Comparison of ENCODE assay signal across 24 cellular contexts in genomic region chr5:131389869-131390265, GRCh38.
A peak's percentile ranks its signal among the peaks of the same experiment; 100 is the strongest.
DNase-seq lines count a peak whose midpoint lies in the region; ATAC-seq, FAIRE-seq and TF ChIP-seq lines count a peak whose summit lies in the region.
"Had no signal": no experiment of that assay in that cellular context is flagged by ENCODE, and none has a peak within 500 bp of the region (broad histone marks: within the 10 kb centered on the region; RNA-seq: fewer than 3 reads in every experiment).

No MANE protein-coding gene starts in this region.

- peak overlapping the region in 4 of 7 donors; percentile 18 to 75 (median 63) for H3K27ac Mint-ChIP-seq in CD14-positive monocyte
- peak overlapping the region; percentile 34 for H3K27ac Mint-ChIP-seq in activated CD8-positive, alpha-beta T cell treated with anti-CD3 and anti-CD28 coated beads, Interleukin-2, amount 10 ng/mL, durations not matched to agents 7 days and 5 days

- H3K79me2 ChIP-seq in endothelial cell of umbilical vein (ENCODE audit: control insufficient read depth, insufficient read depth, low read length): no peaks in the 10 kb centered on the region

- no peak overlapping the region for H2AFZ ChIP-seq in endothelial cell of umbilical vein (ENCODE audit: low read depth, low read length)

- H3K9me1 ChIP-seq in endothelial cell of umbilical vein (replicated peaks; ENCODE audit: control insufficient read depth, extremely low read depth, insufficient read depth, low read length): no peaks in the 10 kb centered on the region

- POLR2A ChIA-PET in activated CD8-positive, alpha-beta T cell treated with anti-CD3 and anti-CD28 coated beads, Interleukin-2, amount 10 ng/mL, durations not matched to agents 7 days and 5 days (lab: Charles Lee): interaction anchor here (1.1 kb wide), 1 partner anchor 24 kb away, joined by 5 read pairs; no protein-coding TSS in a partner anchor
- POLR2A ChIA-PET in endothelial cell of umbilical vein (lab: Charles Lee): no interaction called here

- BruUV-seq in endothelial cell of umbilical vein (replicated peaks; lab: Mats Ljungman, UMichigan): no TSS peak

- ATAC-seq in activated CD8-positive, alpha-beta T cell treated with anti-CD3 and anti-CD28 coated beads, Interleukin-2, amount 10 ng/mL, durations not matched to agents 7 days and 5 days: no peak
- ATAC-seq in HG02970 (IDR thresholded peaks at IDR 0.05; ENCODE audit: low FRiP score, unreplicated experiment) (no peak), GM21717 (IDR thresholded peaks at IDR 0.05; ENCODE audit: unreplicated experiment) (no peak)

- no peak for TF ChIP-seq CTCF in CD14-positive monocyte (IDR thresholded peaks at IDR 0.05)
- TF ChIP-seq CTCF in endothelial cell of umbilical vein (IDR thresholded peaks at IDR 0.05; ENCODE audit: extremely low read depth in 1 of 2, insufficient read depth in 1 of 2, low read depth in 1 of 2, low read length in 2 of 2): no peak

- peak overlapping the region; percentile 8 for H3K9ac ChIP-seq in endothelial cell of umbilical vein (replicated peaks; ENCODE audit: extremely low read depth, insufficient read depth, low read length)

- TF ChIP-seq POLR2A in endothelial cell of umbilical vein (IDR thresholded peaks at IDR 0.05; ENCODE audit: low read depth, low read length): no peak

- no peaks in the 10 kb centered on the region for H4K20me1 ChIP-seq in endothelial cell of umbilical vein (replicated peaks; ENCODE audit: control insufficient read depth, extremely low read depth, insufficient read depth, low read length)

- H3K9me3 Mint-ChIP-seq in CD14-positive monocyte: no peaks in the 10 kb centered on the region
- no peaks in the 10 kb centered on the region for H3K9me3 Mint-ChIP-seq in activated CD8-positive, alpha-beta T cell treated with anti-CD3 and anti-CD28 coated beads, Interleukin-2, amount 10 ng/mL, durations not matched to agents 7 days and 5 days (ENCODE audit: insufficient read depth)

- H3K36me3 Mint-ChIP-seq in CD14-positive monocyte: peaks cover 71 to 89% of the 10 kb centered on the region in 2 donors
- H3K36me3 Mint-ChIP-seq in activated CD8-positive, alpha-beta T cell treated with anti-CD3 and anti-CD28 coated beads, Interleukin-2, amount 10 ng/mL, durations not matched to agents 7 days and 5 days (ENCODE audit: low read depth): peaks cover 83% of the 10 kb centered on the region

- no peak overlapping the region for H3K4me3 Mint-ChIP-seq in CD14-positive monocyte
- no peak overlapping the region for H3K4me3 Mint-ChIP-seq in activated CD8-positive, alpha-beta T cell treated with anti-CD3 and anti-CD28 coated beads, Interleukin-2, amount 10 ng/mL, durations not matched to agents 7 days and 5 days

- peaks cover 0 to 4% of the 10 kb centered on the region in 2 experiments for H3K36me3 ChIP-seq in endothelial cell of umbilical vein (ENCODE audit: control insufficient read depth in 2 of 2, extremely low read depth in 1 of 2, insufficient read depth in 2 of 2, low read length in 2 of 2)
- H3K36me3 ChIP-seq: prostate gland, thoracic aorta had no signal

- H3K9me3 ChIP-seq in endothelial cell of umbilical vein (replicated peaks; ENCODE audit: control insufficient read depth, insufficient read depth, low read length): no peaks in the 10 kb centered on the region
- H3K9me3 ChIP-seq: ascending aorta, BE2C, prostate gland, thoracic aorta had no signal

- H3K27ac ChIP-seq in endothelial cell of umbilical vein (ENCODE audit: insufficient read depth, low read depth, low read length): peak overlapping the region; percentile 21
- H3K27ac ChIP-seq: ascending aorta, prostate gland, thoracic aorta had no signal

- intact Hi-C loops in CD14-positive monocyte (cut with micrococcal nuclease): loop anchor here in 1 of 2 donors (10.0 kb wide), 1 partner anchor 115 kb away; no protein-coding TSS in a partner anchor
- intact Hi-C loops in endothelial cell of umbilical vein (cut with micrococcal nuclease): no loop called here

- dilution Hi-C loops in endothelial cell of umbilical vein (cut with MboI; ENCODE audit: extremely low pct_ligation_motif_present, low sequenced_read_pairs): no loop called here

- DNase-seq in CD14-positive monocyte (ENCODE audit: low spot score) (no peak), endothelial cell of umbilical vein (ENCODE audit: low read depth, low spot score) (peak; percentile 76), kidney tubule cell (ENCODE audit: low spot score) (no peak), putamen (ENCODE audit: low spot score) (no peak)
- DNase-seq in activated CD8-positive, alpha-beta T cell treated with anti-CD3 and anti-CD28 coated beads, Interleukin-2, amount 10 ng/mL, durations not matched to agents 7 days and 5 days: no peak
- DNase-seq: BE2C; DMS153; islet precursor cell; NCI-H1092 treated with DMSO at 0.1 percent for 48 hours; NCI-H2081 treated with DMSO at 0.1 percent for 48 hours; NCI-H524; SHP77 treated with DMSO at 0.1 percent for 48 hours; stimulated activated CD4-positive, alpha-beta T cell treated with anti-CD3 and anti-CD28 coated beads, Interleukin-4, amount 100 ng/mL, for 4 hours; T-helper 9 cell had no signal

- CTCF ChIA-PET in activated CD8-positive, alpha-beta T cell treated with anti-CD3 and anti-CD28 coated beads, Interleukin-2, amount 10 ng/mL, durations not matched to agents 7 days and 5 days (lab: Charles Lee): no interaction called here
- CTCF ChIA-PET in endothelial cell of umbilical vein (lab: Charles Lee): no interaction called here

- peak; percentile 14 for FAIRE-seq in A204.1 (lab: Jason Lieb, UNC)
- FAIRE-seq in endothelial cell of umbilical vein (lab: Jason Lieb, UNC): no peak
- FAIRE-seq: endometrium, GM12891 had no signal

- no peaks in the 10 kb centered on the region for H3K27me3 ChIP-seq in endothelial cell of umbilical vein (ENCODE audit: control insufficient read depth in 2 of 2, insufficient read depth in 2 of 2, low read length in 2 of 2)
- H3K27me3 ChIP-seq: ascending aorta, BE2C had no signal

- H3K4me1 Mint-ChIP-seq in CD14-positive monocyte: no peaks in the 10 kb centered on the region
- H3K4me1 Mint-ChIP-seq in activated CD8-positive, alpha-beta T cell treated with anti-CD3 and anti-CD28 coated beads, Interleukin-2, amount 10 ng/mL, durations not matched to agents 7 days and 5 days (ENCODE audit: low read depth): peaks cover 56% of the 10 kb centered on the region

- peaks cover 18% of the 10 kb centered on the region for H3K4me1 ChIP-seq in endothelial cell of umbilical vein (ENCODE audit: control insufficient read depth, extremely low read depth, insufficient read depth, low read length)
- H3K4me1 ChIP-seq: BE2C, prostate gland had no signal

- no peak overlapping the region for H3K4me3 ChIP-seq in endothelial cell of umbilical vein (replicated peaks in 1 of 3; ENCODE audit: insufficient read depth in 1 of 3, low read depth in 1 of 3, low read length in 3 of 3)
- H3K4me3 ChIP-seq: ascending aorta, lung, prostate gland, skin epidermis, thoracic aorta had no signal

- H3K27me3 Mint-ChIP-seq in CD14-positive monocyte (ENCODE audit: low read depth in 3 of 3): no peaks in the 10 kb centered on the region
- H3K27me3 Mint-ChIP-seq in activated CD8-positive, alpha-beta T cell treated with anti-CD3 and anti-CD28 coated beads, Interleukin-2, amount 10 ng/mL, durations not matched to agents 7 days and 5 days (ENCODE audit: low read depth): no peaks in the 10 kb centered on the region

- no peak overlapping the region for H3K4me2 ChIP-seq in endothelial cell of umbilical vein (ENCODE audit: insufficient read depth, low read length)

TF ChIP-seq in endothelial cell of umbilical vein, 7 proteins besides CTCF, POLR2A, EP300 and RAD21:
- no peak for TF ChIP-seq MAX (IDR thresholded peaks at IDR 0.05; ENCODE audit: insufficient read depth, insufficient read length)
- no peak for TF ChIP-seq POLR2AphosphoS5 (IDR thresholded peaks at IDR 0.05; ENCODE audit: insufficient read depth, low read depth, low read length)
